Comparison of ENCODE assay signal across 18 cellular contexts in genomic region chr10:26647602-26648244, GRCh38.
"Had no signal": no experiment of that assay in that cellular context is flagged by ENCODE, and none has a peak within 500 bp of the region (broad histone marks: within the 10 kb centered on the region; RNA-seq: fewer than 3 reads in every experiment).

No MANE protein-coding gene starts in this region.

- DNase-seq: activated CD4-positive, alpha-beta T cell treated with anti-CD3 and anti-CD28 coated beads, Interleukin-2, amount 10 ng/mL, durations not matched to agents 7 days and 5 days; activated CD4-positive, CD25-positive, alpha-beta regulatory T cell; activated naive CD8-positive, alpha-beta T cell treated with anti-CD3 and anti-CD28 coated beads, Interleukin-2, amount 10 ng/mL, durations not matched to agents 7 days and 5 days; effector CD8-positive, alpha-beta T cell; foreskin fibroblast; hippocampal formation; kidney; left lung; mammary epithelial cell; mucosa of descending colon; naive thymus-derived CD8-positive, alpha-beta T cell; stimulated activated CD4-positive, alpha-beta T cell treated with anti-CD3 and anti-CD28 coated beads, Interleukin-12 subunit alpha, Interleukin-12 subunit beta, amount 100 ng/mL, for 4 hours; stimulated activated naive B cell treated with anti-CD40 and anti-IgM and Interleukin-4, amounts not matched to agents 10 μg/mL and 1 μg/mL and 100 μg/mL, for 72 hours; thyroid gland had no signal

- H3K36me3 Mint-ChIP-seq: activated naive CD8-positive, alpha-beta T cell treated with anti-CD3 and anti-CD28 coated beads, Interleukin-2, amount 10 ng/mL, durations not matched to agents 7 days and 5 days; brain; naive thymus-derived CD8-positive, alpha-beta T cell; stimulated activated naive B cell treated with anti-CD40 and anti-IgM and Interleukin-4, amounts not matched to agents 10 μg/mL and 1 μg/mL and 100 μg/mL, for 72 hours had no signal

- H2AFZ ChIP-seq: parathyroid adenoma had no signal

- H3K27me3 ChIP-seq: left lung, neutrophil, thyroid gland, vagina had no signal

- H3K9ac ChIP-seq: parathyroid adenoma had no signal

- H3K4me1 Mint-ChIP-seq: activated CD4-positive, alpha-beta T cell treated with anti-CD3 and anti-CD28 coated beads, Interleukin-2, amount 10 ng/mL, durations not matched to agents 7 days and 5 days; activated naive CD8-positive, alpha-beta T cell treated with anti-CD3 and anti-CD28 coated beads, Interleukin-2, amount 10 ng/mL, durations not matched to agents 7 days and 5 days; brain had no signal

- H3K27ac ChIP-seq: left lung, neutrophil, parathyroid adenoma, thyroid gland, vagina had no signal

- H3K9me3 Mint-ChIP-seq: activated CD4-positive, alpha-beta T cell treated with anti-CD3 and anti-CD28 coated beads, Interleukin-2, amount 10 ng/mL, durations not matched to agents 7 days and 5 days; activated naive CD8-positive, alpha-beta T cell treated with anti-CD3 and anti-CD28 coated beads, Interleukin-2, amount 10 ng/mL, durations not matched to agents 7 days and 5 days; brain; naive thymus-derived CD8-positive, alpha-beta T cell; stimulated activated naive B cell treated with anti-CD40 and anti-IgM and Interleukin-4, amounts not matched to agents 10 μg/mL and 1 μg/mL and 100 μg/mL, for 72 hours had no signal

- H3K79me2 ChIP-seq: parathyroid adenoma had no signal

- H3K27ac Mint-ChIP-seq: activated CD4-positive, alpha-beta T cell treated with anti-CD3 and anti-CD28 coated beads, Interleukin-2, amount 10 ng/mL, durations not matched to agents 7 days and 5 days; activated naive CD8-positive, alpha-beta T cell treated with anti-CD3 and anti-CD28 coated beads, Interleukin-2, amount 10 ng/mL, durations not matched to agents 7 days and 5 days; brain; stimulated activated naive B cell treated with anti-CD40 and anti-IgM and Interleukin-4, amounts not matched to agents 10 μg/mL and 1 μg/mL and 100 μg/mL, for 72 hours had no signal

- H3K4me3 Mint-ChIP-seq: activated CD4-positive, alpha-beta T cell treated with anti-CD3 and anti-CD28 coated beads, Interleukin-2, amount 10 ng/mL, durations not matched to agents 7 days and 5 days; activated naive CD8-positive, alpha-beta T cell treated with anti-CD3 and anti-CD28 coated beads, Interleukin-2, amount 10 ng/mL, durations not matched to agents 7 days and 5 days; brain; naive thymus-derived CD8-positive, alpha-beta T cell; stimulated activated naive B cell treated with anti-CD40 and anti-IgM and Interleukin-4, amounts not matched to agents 10 μg/mL and 1 μg/mL and 100 μg/mL, for 72 hours had no signal

- H3K9me3 ChIP-seq: left lung, mucosa of descending colon, neutrophil, thyroid gland, vagina had no signal

- H3K4me1 ChIP-seq: left lung, parathyroid adenoma, thyroid gland, vagina had no signal

- ATAC-seq: left lung; mucosa of descending colon; naive thymus-derived CD8-positive, alpha-beta T cell; stimulated activated naive B cell treated with anti-CD40 and anti-IgM and Interleukin-4, amounts not matched to agents 10 μg/mL and 1 μg/mL and 100 μg/mL, for 72 hours had no signal

- H3K36me3 ChIP-seq: left lung, neutrophil, thyroid gland, vagina had no signal

- H3K27me3 Mint-ChIP-seq: activated naive CD8-positive, alpha-beta T cell treated with anti-CD3 and anti-CD28 coated beads, Interleukin-2, amount 10 ng/mL, durations not matched to agents 7 days and 5 days; stimulated activated naive B cell treated with anti-CD40 and anti-IgM and Interleukin-4, amounts not matched to agents 10 μg/mL and 1 μg/mL and 100 μg/mL, for 72 hours had no signal

- H3K4me3 ChIP-seq: left lung, mucosa of descending colon, thyroid gland, vagina had no signal
